23 cellular contexts compared by ENCODE assay signal in the genomic region with DNA sequence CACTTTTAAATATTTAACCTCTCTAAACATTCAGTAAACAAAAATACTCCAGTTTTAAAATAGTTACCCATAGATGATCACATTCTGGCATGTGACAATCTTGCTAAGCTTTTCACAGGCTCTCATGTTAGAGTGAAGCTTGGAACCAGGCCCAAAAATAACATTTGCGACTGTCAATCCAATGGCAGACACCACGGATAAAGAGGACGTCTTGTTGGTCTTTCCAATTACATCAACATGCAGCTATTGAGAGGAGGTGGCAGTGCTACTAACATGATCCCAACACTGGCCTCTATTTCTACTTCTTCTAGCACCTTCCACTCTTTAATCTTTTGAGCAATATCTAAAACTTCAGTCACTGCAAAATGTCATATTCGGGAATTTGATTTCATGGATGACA.
"Had no signal": no experiment of that assay in that cellular context is flagged by ENCODE, and none has a peak within 500 bp of the region (broad histone marks: within the 10 kb centered on the region; RNA-seq: fewer than 3 reads in every experiment).

No MANE protein-coding gene starts in this region.

- H3K27me3 ChIP-seq: cardiac muscle cell had no signal

- H3K36me3 ChIP-seq: cardiac muscle cell had no signal

- ATAC-seq: activated T-cell treated with anti-CD3 and anti-CD28 coated beads, Interleukin-2, amount 50 U/mL, for 4 hours; PC-3; T-cell had no signal

- H3K27ac ChIP-seq: cardiac muscle cell, SK-N-MC had no signal

- DNase-seq: activated B cell treated with CpG ODN at 0.5 μM for 24 hours; activated CD4-positive, alpha-beta T cell treated with anti-CD3 and anti-CD28 coated beads for 1 hour; activated CD4-positive, alpha-beta T cell treated with anti-CD3 and anti-CD28 coated beads, Interleukin-2, amount 10 ng/mL, durations not matched to agents 24 days and 14 days; activated CD4-positive, alpha-beta T cell treated with anti-CD3 and anti-CD28 coated beads, Interleukin-2, amount 50 U/mL, for 48 hours; activated CD8-positive, alpha-beta memory T cell treated with anti-CD3 and anti-CD28 coated beads for 24 hours; activated effector memory CD4-positive, alpha-beta T cell treated with anti-CD3 and anti-CD28 coated beads, Interleukin-2, amount 50 U/mL, for 16 hours; activated naive CD4-positive, alpha-beta T cell treated with anti-CD3 and anti-CD28 coated beads for 36 hours; activated T-cell treated with anti-CD3 and anti-CD28 coated beads, Interleukin-2, amount 50 U/mL, for 4 hours; amygdala; KG1; NCI-H1092; NCI-H1417; NCI-H1930; NCI-H345; NCI-H510A; NCI-H526 treated with DMSO at 0.1 percent for 48 hours; PC-3; SIG-M5; T-cell; T-helper 2 cell; T1000 had no signal

- H3K4me3 ChIP-seq: cardiac muscle cell, SK-N-MC had no signal
